ENCODE assay signal across 24 cellular contexts in the genomic region with DNA sequence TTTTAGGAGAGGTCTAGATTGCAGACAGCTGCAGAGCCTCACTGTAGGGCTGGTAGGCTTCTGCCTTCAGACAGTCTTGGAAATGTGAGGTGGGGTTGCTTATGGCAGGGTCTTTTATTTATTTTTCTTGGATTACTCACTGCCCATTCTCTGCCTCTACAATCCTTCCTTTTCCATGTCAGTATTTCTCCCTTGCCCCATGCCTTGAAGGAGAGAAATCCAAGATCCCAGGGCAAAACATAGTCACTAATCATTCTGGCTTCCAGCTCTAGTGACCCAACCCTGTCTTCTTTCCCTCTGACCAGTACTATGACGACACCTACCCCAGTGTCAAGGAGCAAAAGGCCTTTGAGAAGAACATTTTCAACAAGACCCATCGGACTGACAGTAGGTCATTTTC. TPM values are rescaled to one million over a fixed set of nuclear protein-coding genes. Genes with fewer than 3 reads are reported as not detected.
DNase-seq lines count a peak whose midpoint lies in the region; ATAC-seq and TF ChIP-seq lines count a peak whose summit lies in the region.
"Had no signal": no experiment of that assay in that cellular context is flagged by ENCODE, and none has a peak within 500 bp of the region (broad histone marks: within the 10 kb centered on the region; RNA-seq: fewer than 3 reads in every experiment).

No MANE protein-coding gene starts in this region.

- H3K9ac ChIP-seq in HUES48 (ENCODE audit: low read depth, low read length) (no peak overlapping the region), skeletal muscle tissue (ENCODE audit: low read depth in 1 of 3, low read length in 3 of 3) (no peak overlapping the region)
- H3K9ac ChIP-seq: GM23248 had no signal

- H3K27ac Mint-ChIP-seq in nephron: peak overlapping the region; percentile 91 to 93 (median 92)
- H3K27ac Mint-ChIP-seq in osteocyte (ENCODE audit: unreplicated experiment): no peak overlapping the region

- WGBS in ectodermal cell, 2 experiments: 85 to 93% methylated on average over 2 of the region's 2 CpGs

- H3K4me3 Mint-ChIP-seq in nephron: peak overlapping the region in 1 of 3 experiments; percentile 13
- no peak overlapping the region for H3K4me3 Mint-ChIP-seq in osteocyte (ENCODE audit: unreplicated experiment)
- H3K4me3 Mint-ChIP-seq: CD8-positive, alpha-beta memory T cell had no signal

- H3K36me3 ChIP-seq in HUES48 (ENCODE audit: control insufficient read depth, insufficient read depth, low read length) (peaks cover 54% of the 10 kb centered on the region), ectodermal cell (ENCODE audit: control insufficient read depth, insufficient read depth, low read length) (peaks cover 15% of the 10 kb centered on the region), skeletal muscle tissue (ENCODE audit: control insufficient read depth in 3 of 3, insufficient read depth in 3 of 3, low read length in 3 of 3) (peaks cover 20 to 38% (median 31%) of the 10 kb centered on the region in 3 donors)

- H3K36me3 Mint-ChIP-seq in nephron (ENCODE audit: low read depth): peaks cover 51% of the 10 kb centered on the region
- H3K36me3 Mint-ChIP-seq in osteocyte (ENCODE audit: unreplicated experiment): peaks cover 39% of the 10 kb centered on the region

- intact Hi-C loops in dorsolateral prefrontal cortex (cut with DNase I): no loop called here

- H3K9me3 Mint-ChIP-seq in nephron (no peaks in the 10 kb centered on the region), osteocyte (ENCODE audit: unreplicated experiment) (no peaks in the 10 kb centered on the region)
- H3K9me3 Mint-ChIP-seq: CD8-positive, alpha-beta memory T cell had no signal

- no peaks in the 10 kb centered on the region for H3K9me3 ChIP-seq in HUES48 (ENCODE audit: control insufficient read depth, insufficient read depth, low read length)
- H3K9me3 ChIP-seq in ectodermal cell (ENCODE audit: control insufficient read depth, low read length): no peaks in the 10 kb centered on the region
- no peaks in the 10 kb centered on the region for H3K9me3 ChIP-seq in skeletal muscle tissue (ENCODE audit: control insufficient read depth in 3 of 3, low read length in 3 of 3)
- H3K9me3 ChIP-seq: HAP-1, MG63 had no signal

- H3K27me3 Mint-ChIP-seq in nephron (ENCODE audit: low read depth): no peaks in the 10 kb centered on the region
- H3K27me3 Mint-ChIP-seq in osteocyte (ENCODE audit: unreplicated experiment): no peaks in the 10 kb centered on the region
- H3K27me3 Mint-ChIP-seq: CD8-positive, alpha-beta memory T cell had no signal

- H3K4me1 ChIP-seq in HUES48 (ENCODE audit: control insufficient read depth, insufficient read depth, low read length) (no peaks in the 10 kb centered on the region), ectodermal cell (ENCODE audit: control insufficient read depth, insufficient read depth, low read length) (peaks cover 54% of the 10 kb centered on the region), skeletal muscle tissue (ENCODE audit: control insufficient read depth in 3 of 3, insufficient read depth in 3 of 3, low read length in 3 of 3) (peaks cover 22 to 25% (median 25%) of the 10 kb centered on the region in 3 donors)

- TF ChIP-seq CTCF in nephron (IDR thresholded peaks at IDR 0.05; ENCODE audit: unreplicated experiment in 3 of 3) (no peak), osteocyte (IDR thresholded peaks at IDR 0.05) (no peak), dorsolateral prefrontal cortex (IDR thresholded peaks at IDR 0.05 in 54 of 56, conservative IDR thresholded peaks at IDR 0.05 in 2 of 56; ENCODE audit: low read depth in 1 of 56, partially characterized antibody in 56 of 56) (no peak)

- DNase-seq in osteocyte (ENCODE audit: extremely low spot score, unreplicated experiment) (no peak), dorsolateral prefrontal cortex (no peak)
- DNase-seq: C1 segment of cervical spinal cord; CD8-positive, alpha-beta memory T cell; DMS79 treated with DMSO at 0.1 percent for 48 hours; GM23248; Kasumi-1; MG63; NCI-H1048; NCI-H1436; NCI-H1930; NCI-H345; NCI-H526; PC-3; RPMI8226; SHP77 treated with DMSO at 0.1 percent for 48 hours had no signal

- H3K27ac ChIP-seq in HUES48 (ENCODE audit: low read depth, low read length) (peak overlapping the region; percentile 37), ectodermal cell (ENCODE audit: insufficient read depth, low read depth, low read length, poor library complexity, severe bottlenecking) (peak overlapping the region; percentile 84), skeletal muscle tissue (ENCODE audit: low read depth, low read length) (peak overlapping the region; percentile 63), dorsolateral prefrontal cortex (peak overlapping the region in 1 of 59 donors; percentile 25)
- H3K27ac ChIP-seq: GM23248, HL-60 had no signal

- H3K27me3 ChIP-seq in HUES48 (ENCODE audit: control insufficient read depth, insufficient read depth, low read length): no peaks in the 10 kb centered on the region
- no peaks in the 10 kb centered on the region for H3K27me3 ChIP-seq in ectodermal cell (ENCODE audit: control insufficient read depth, insufficient read depth, low read length, poor library complexity, severe bottlenecking)
- H3K27me3 ChIP-seq in skeletal muscle tissue (ENCODE audit: control insufficient read depth in 3 of 3, insufficient read depth in 3 of 3, low read length in 3 of 3): no peaks in the 10 kb centered on the region
- no peaks in the 10 kb centered on the region for H3K27me3 ChIP-seq in dorsolateral prefrontal cortex
- H3K27me3 ChIP-seq: MG63 had no signal

- H3K4me1 Mint-ChIP-seq in nephron (peaks cover 66% of the 10 kb centered on the region), osteocyte (ENCODE audit: unreplicated experiment) (peaks cover 7% of the 10 kb centered on the region)

- H3K4me3 ChIP-seq in HUES48 (ENCODE audit: low read depth, low read length): no peak overlapping the region
- H3K4me3 ChIP-seq in ectodermal cell (ENCODE audit: insufficient read depth, low read depth, low read length): no peak overlapping the region
- H3K4me3 ChIP-seq in skeletal muscle tissue (ENCODE audit: low read length in 3 of 3): no peak overlapping the region
- H3K4me3 ChIP-seq in dorsolateral prefrontal cortex: no peak overlapping the region
- H3K4me3 ChIP-seq: GM23248, HAP-1, MG63 had no signal

- ATAC-seq in GM18867 (IDR thresholded peaks at IDR 0.05; ENCODE audit: unreplicated experiment): no peak
- ATAC-seq: PC-3 had no signal

RNA-seq across cellular contexts. Expression of a gene that starts 17.0 kb away (rescaled TPM):
- polyA plus RNA-seq in ectodermal cell (2013, experiment 1 of 4): 186 TPM
- polyA plus RNA-seq in ectodermal cell (2013, experiment 2 of 4): 199 TPM
- polyA plus RNA-seq in ectodermal cell (2013, experiment 3 of 4): 131 TPM
- 163 TPM for polyA plus RNA-seq in ectodermal cell (2013, experiment 4 of 4)
- total RNA-seq in skeletal muscle tissue (62.6 TPM), osteocyte (126 and 136 TPM in 2 replicates), dorsolateral prefrontal cortex (100 to 1,000 TPM in 3 of 120 experiments, 10 to 100 TPM in 117; 56.8 to 104 (median 78.9) TPM)

RNA-seq across cellular contexts. Expression of a gene that starts 22.4 kb away (rescaled TPM):
- 0.26 TPM for polyA plus RNA-seq in ectodermal cell (2013, experiment 1 of 4)
- polyA plus RNA-seq in ectodermal cell (2013, experiment 2 of 4): 0.12 TPM
- not detected for polyA plus RNA-seq in ectodermal cell (2013, experiment 3 of 4)
- 0.20 TPM for polyA plus RNA-seq in ectodermal cell (2013, experiment 4 of 4)
- total RNA-seq in skeletal muscle tissue (not detected), osteocyte (not detected in 2 replicates), dorsolateral prefrontal cortex (1 to 10 TPM in 52 of 120 experiments, under 1 TPM in 51, not detected in 17; 0.22 to 7.8 (median 1.0) TPM)
- total RNA-seq: GM23248, HT1080, PC-3 had no signal
- polyA plus RNA-seq: CD8-positive, alpha-beta memory T cell; GM23248 had no signal

RNA-seq across cellular contexts. Expression of a gene that starts 41.1 kb away (rescaled TPM):
- polyA plus RNA-seq in ectodermal cell (2013, experiment 1 of 4): 5.7 TPM
- polyA plus RNA-seq in ectodermal cell (2013, experiment 2 of 4): 5.6 TPM
- 3.6 TPM for polyA plus RNA-seq in ectodermal cell (2013, experiment 3 of 4)
- 4.4 TPM for polyA plus RNA-seq in ectodermal cell (2013, experiment 4 of 4)
- total RNA-seq in skeletal muscle tissue (5.2 TPM), osteocyte (0.30 TPM in 1 of 2 replicates, not detected in the other), dorsolateral prefrontal cortex (1 to 10 TPM in 27 of 120 experiments, under 1 TPM in 67, not detected in 26; 0.27 to 3.7 (median 0.67) TPM)
- total RNA-seq: CD8-positive, alpha-beta memory T cell; GM23248 had no signal
- polyA plus RNA-seq: CD8-positive, alpha-beta memory T cell; GM23248 had no signal

RNA-seq across cellular contexts. Expression of a gene that starts 42.6 kb away (rescaled TPM):
- 59.3 TPM for polyA plus RNA-seq in ectodermal cell (2013, experiment 1 of 4)
- 54.5 TPM for polyA plus RNA-seq in ectodermal cell (2013, experiment 2 of 4)
- 48.9 TPM for polyA plus RNA-seq in ectodermal cell (2013, experiment 3 of 4)
- 46.6 TPM for polyA plus RNA-seq in ectodermal cell (2013, experiment 4 of 4)
- total RNA-seq in skeletal muscle tissue (3.7 TPM), osteocyte (12.3 and 12.7 TPM in 2 replicates), dorsolateral prefrontal cortex (100 to 1,000 TPM in 10 of 120 experiments, 10 to 100 TPM in 110; 41.0 to 204 (median 73.8) TPM)
- polyA plus RNA-seq: CD8-positive, alpha-beta memory T cell had no signal
